Comparison of ENCODE assay signal across 20 cellular contexts in genomic region chr3:167437428-167438139, GRCh38. TPM values are rescaled to one million over a fixed set of nuclear protein-coding genes. Genes with fewer than 3 reads are reported as not detected.
"Had no signal": no experiment of that assay in that cellular context is flagged by ENCODE, and none has a peak within 500 bp of the region (broad histone marks: within the 10 kb centered on the region; RNA-seq: fewer than 3 reads in every experiment).

No MANE protein-coding gene starts in this region.

- H3K27me3 ChIP-seq: cardiac muscle cell, heart right ventricle, left lung, upper lobe of left lung had no signal

- H3K27ac ChIP-seq: cardiac muscle cell, epithelial cell of prostate, heart right ventricle, left lung, psoas muscle, thoracic aorta, upper lobe of left lung had no signal

- H3K4me3 ChIP-seq: cardiac muscle cell, heart right ventricle, left lung, lung, psoas muscle, thoracic aorta, upper lobe of left lung had no signal

- ATAC-seq: activated CD8-positive, alpha-beta memory T cell treated with anti-CD3 and anti-CD28 coated beads, Interleukin-2, amount 10 ng/mL, durations not matched to agents 7 days and 5 days; activated CD8-positive, alpha-beta T cell treated with anti-CD3 and anti-CD28 coated beads for 36 hours; activated naive CD8-positive, alpha-beta T cell treated with anti-CD3 and anti-CD28 coated beads, Interleukin-2, amount 50 U/mL, for 24 hours; heart right ventricle; left lung; natural killer cell; psoas muscle; right cardiac atrium had no signal

- H3K36me3 ChIP-seq: cardiac muscle cell, heart right ventricle, left lung, thoracic aorta, upper lobe of left lung had no signal

- DNase-seq: activated CD4-positive, alpha-beta T cell treated with anti-CD3 and anti-CD28 coated beads for 48 hours; activated CD8-positive, alpha-beta memory T cell treated with anti-CD3 and anti-CD28 coated beads, Interleukin-2, amount 10 ng/mL, durations not matched to agents 7 days and 5 days; activated CD8-positive, alpha-beta T cell treated with anti-CD3 and anti-CD28 coated beads for 36 hours; activated gamma-delta T cell; activated naive CD4-positive, alpha-beta T cell treated with anti-CD3 and anti-CD28 coated beads, Interleukin-2, amount 50 U/mL, for 16 hours; activated naive CD8-positive, alpha-beta T cell treated with anti-CD3 and anti-CD28 coated beads, Interleukin-2, amount 50 U/mL, for 24 hours; activated T-cell treated with anti-CD3 and anti-CD28 coated beads for 4 hours; cortex of kidney; heart right ventricle; left lung; natural killer cell; psoas muscle; right cardiac atrium; stimulated activated CD4-positive, alpha-beta T cell treated with anti-CD3 and anti-CD28 coated beads, Interleukin-4, amount 100 ng/mL, for 24 hours; stimulated activated naive CD4-positive, alpha-beta T cell treated with Interleukin-2 at 50 U/mL for 16 hours; upper lobe of left lung had no signal

- H3K4me1 ChIP-seq: heart right ventricle, left lung, psoas muscle, upper lobe of left lung had no signal

RNA-seq across cellular contexts. Expression of gene SERPINI2, which starts 36.3 kb away (rescaled TPM):
- polyA plus RNA-seq: cardiac muscle cell had no signal

RNA-seq across cellular contexts. Expression of gene ZBBX, which starts 57.5 kb away (rescaled TPM):
- polyA plus RNA-seq: heart right ventricle, psoas muscle, right cardiac atrium had no signal
